ENCODE assay signal across 8 cellular contexts in the genomic region with DNA sequence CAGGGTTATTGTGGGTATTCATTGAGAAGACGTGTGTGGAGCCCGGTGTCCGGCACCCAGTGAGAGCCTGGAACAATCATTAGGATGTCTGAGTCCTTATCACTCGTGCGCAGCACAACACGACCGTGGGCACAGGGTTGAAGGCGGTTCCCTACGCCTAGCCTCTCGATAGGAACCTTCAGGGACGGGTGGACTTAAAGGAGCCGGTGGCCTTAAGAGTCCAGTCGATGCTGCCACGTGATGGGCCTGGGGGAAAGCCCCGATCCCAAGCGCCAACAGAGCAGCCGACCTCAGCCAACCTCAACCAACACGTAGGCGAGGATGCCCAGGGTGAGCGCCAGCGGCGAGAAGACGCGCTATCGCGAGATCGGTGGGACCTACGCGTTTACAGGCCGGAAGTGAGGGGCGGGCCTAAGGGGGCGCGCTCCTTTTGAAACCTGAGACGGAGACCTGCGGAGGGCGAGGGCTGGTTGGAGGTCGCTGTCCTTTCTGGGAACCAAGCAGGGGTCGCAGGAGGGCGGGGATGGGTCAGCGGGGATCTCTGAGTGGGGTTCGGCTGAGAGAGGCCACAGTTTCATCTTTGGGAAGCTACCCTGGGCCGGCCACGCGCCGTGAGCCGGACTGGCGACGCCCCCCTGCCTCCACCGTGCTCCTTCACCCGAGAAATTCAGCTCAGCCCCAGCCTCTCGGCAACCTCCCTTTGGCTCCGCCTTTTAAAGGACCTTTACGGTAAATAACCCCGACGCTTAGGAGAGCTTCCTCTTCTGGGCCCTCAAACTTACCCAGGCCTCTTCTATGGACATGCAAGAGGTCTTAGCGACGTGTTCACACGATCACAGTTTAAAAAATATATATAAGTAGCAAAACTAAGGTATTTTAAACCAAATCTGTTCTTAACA. TPM values are rescaled to one million over a fixed set of nuclear protein-coding genes. Genes with fewer than 3 reads are reported as not detected.
A peak's percentile ranks its signal among the peaks of the same experiment; 100 is the strongest.
DNase-seq lines count a peak whose midpoint lies in the region; ATAC-seq, FAIRE-seq and TF ChIP-seq lines count a peak whose summit lies in the region.

No MANE protein-coding gene starts in this region.

- peak overlapping the region; percentile 95 for H3K4me3 Mint-ChIP-seq in neural crest cell
- peak overlapping the region; percentile 83 for H3K4me3 Mint-ChIP-seq in stimulated activated naive CD8-positive, alpha-beta T cell treated with anti-CD3 and anti-CD28 coated beads, Interleukin-15, Interleukin-2, amounts not matched to agents 100 ng/mL and 50 ng/mL, for 24 hours

- peaks cover 24% of the 10 kb centered on the region for H3K4me1 Mint-ChIP-seq in neural crest cell
- H3K4me1 Mint-ChIP-seq in stimulated activated naive CD8-positive, alpha-beta T cell treated with anti-CD3 and anti-CD28 coated beads, Interleukin-15, Interleukin-2, amounts not matched to agents 100 ng/mL and 50 ng/mL, for 24 hours (ENCODE audit: low read depth) = peaks cover 10% of the 10 kb centered on the region

- TF ChIP-seq EP300 in Ishikawa (IDR thresholded peaks at IDR 0.05; ENCODE audit: borderline replicate concordance) = 0 out of 2 replicates have a peak, but pooled peaks have one; percentile 10

- DNase-seq in DMS153 (lab: John Stamatoyannopoulos, UW) (peak; percentile 86), RCC 7860 (ENCODE audit: low spot score) (peak; percentile 85), foreskin fibroblast (peak; percentile 74 to 91), neural crest cell (ENCODE audit: low read depth, low spot score) (peak; percentile 90)
- peak; percentile 80 for DNase-seq in activated T-helper 9 cell treated with anti-CD3 and anti-CD28 coated beads, Interleukin-2, amount 50 U/mL, for 16 hours (ENCODE audit: low read depth)

- H3K9me3 Mint-ChIP-seq in neural crest cell = no peaks in the 10 kb centered on the region
- H3K9me3 Mint-ChIP-seq in stimulated activated naive CD8-positive, alpha-beta T cell treated with anti-CD3 and anti-CD28 coated beads, Interleukin-15, Interleukin-2, amounts not matched to agents 100 ng/mL and 50 ng/mL, for 24 hours = no peaks in the 10 kb centered on the region

- peak overlapping the region; percentile 49 to 69 for H3K4me3 ChIP-seq in foreskin fibroblast (ENCODE audit: low read depth in 1 of 2, low read length in 2 of 2)

- H3K27me3 Mint-ChIP-seq in neural crest cell (ENCODE audit: low read depth) = peaks cover 40% of the 10 kb centered on the region
- peaks cover 29% of the 10 kb centered on the region for H3K27me3 Mint-ChIP-seq in stimulated activated naive CD8-positive, alpha-beta T cell treated with anti-CD3 and anti-CD28 coated beads, Interleukin-15, Interleukin-2, amounts not matched to agents 100 ng/mL and 50 ng/mL, for 24 hours

- no peaks in the 10 kb centered on the region for H3K36me3 Mint-ChIP-seq in neural crest cell (ENCODE audit: low read depth)
- H3K36me3 Mint-ChIP-seq in stimulated activated naive CD8-positive, alpha-beta T cell treated with anti-CD3 and anti-CD28 coated beads, Interleukin-15, Interleukin-2, amounts not matched to agents 100 ng/mL and 50 ng/mL, for 24 hours (ENCODE audit: low read depth) = no peaks in the 10 kb centered on the region

- TF ChIP-seq RAD21 in Ishikawa (IDR thresholded peaks at IDR 0.05; ENCODE audit: low read depth) = no peak

- TF ChIP-seq CTCF in foreskin fibroblast (IDR thresholded peaks at IDR 0.05; ENCODE audit: low read depth, low read length) (no peak), neural crest cell (conservative IDR thresholded peaks at IDR 0.05) (no peak)

- ATAC-seq in GM21526 (IDR thresholded peaks at IDR 0.05; ENCODE audit: low FRiP score, unreplicated experiment) = peak; percentile 84

- peak overlapping the region; percentile 90 for H3K27ac Mint-ChIP-seq in neural crest cell (ENCODE audit: unreplicated experiment)
- peak overlapping the region; percentile 76 for H3K27ac Mint-ChIP-seq in stimulated activated naive CD8-positive, alpha-beta T cell treated with anti-CD3 and anti-CD28 coated beads, Interleukin-15, Interleukin-2, amounts not matched to agents 100 ng/mL and 50 ng/mL, for 24 hours

- no peak for FAIRE-seq in RCC 7860 (lab: Jason Lieb, UNC)

TF ChIP-seq in Ishikawa, 13 proteins besides CTCF, POLR2A, EP300 and RAD21:
- no peak for TF ChIP-seq FOXM1 (IDR thresholded peaks at IDR 0.05; ENCODE audit: borderline replicate concordance, low read depth)
- 0 out of 2 replicates have a peak, but pooled peaks have one; percentile 26 for TF ChIP-seq YY1 (IDR thresholded peaks at IDR 0.05; ENCODE audit: low read depth)
- no peak for TF ChIP-seq NFIC (IDR thresholded peaks at IDR 0.05)
- no peak for TF ChIP-seq USF1 (IDR thresholded peaks at IDR 0.05)
- TF ChIP-seq ZBTB7A (IDR thresholded peaks at IDR 0.05; ENCODE audit: low read depth) = peak; percentile 88; the same call in 1 of the 2 replicates
- TF ChIP-seq TCF12 (IDR thresholded peaks at IDR 0.05; ENCODE audit: low read depth) = no peak
- TF ChIP-seq, protein P1, sequence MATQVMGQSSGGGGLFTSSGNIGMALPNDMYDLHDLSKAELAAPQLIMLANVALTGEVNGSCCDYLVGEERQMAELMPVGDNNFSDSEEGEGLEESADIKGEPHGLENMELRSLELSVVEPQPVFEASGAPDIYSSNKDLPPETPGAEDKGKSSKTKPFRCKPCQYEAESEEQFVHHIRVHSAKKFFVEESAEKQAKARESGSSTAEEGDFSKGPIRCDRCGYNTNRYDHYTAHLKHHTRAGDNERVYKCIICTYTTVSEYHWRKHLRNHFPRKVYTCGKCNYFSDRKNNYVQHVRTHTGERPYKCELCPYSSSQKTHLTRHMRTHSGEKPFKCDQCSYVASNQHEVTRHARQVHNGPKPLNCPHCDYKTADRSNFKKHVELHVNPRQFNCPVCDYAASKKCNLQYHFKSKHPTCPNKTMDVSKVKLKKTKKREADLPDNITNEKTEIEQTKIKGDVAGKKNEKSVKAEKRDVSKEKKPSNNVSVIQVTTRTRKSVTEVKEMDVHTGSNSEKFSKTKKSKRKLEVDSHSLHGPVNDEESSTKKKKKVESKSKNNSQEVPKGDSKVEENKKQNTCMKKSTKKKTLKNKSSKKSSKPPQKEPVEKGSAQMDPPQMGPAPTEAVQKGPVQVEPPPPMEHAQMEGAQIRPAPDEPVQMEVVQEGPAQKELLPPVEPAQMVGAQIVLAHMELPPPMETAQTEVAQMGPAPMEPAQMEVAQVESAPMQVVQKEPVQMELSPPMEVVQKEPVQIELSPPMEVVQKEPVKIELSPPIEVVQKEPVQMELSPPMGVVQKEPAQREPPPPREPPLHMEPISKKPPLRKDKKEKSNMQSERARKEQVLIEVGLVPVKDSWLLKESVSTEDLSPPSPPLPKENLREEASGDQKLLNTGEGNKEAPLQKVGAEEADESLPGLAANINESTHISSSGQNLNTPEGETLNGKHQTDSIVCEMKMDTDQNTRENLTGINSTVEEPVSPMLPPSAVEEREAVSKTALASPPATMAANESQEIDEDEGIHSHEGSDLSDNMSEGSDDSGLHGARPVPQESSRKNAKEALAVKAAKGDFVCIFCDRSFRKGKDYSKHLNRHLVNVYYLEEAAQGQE (IDR thresholded peaks at IDR 0.05; ENCODE audit: low read depth) = no peak
- TF ChIP-seq CEBPB (IDR thresholded peaks at IDR 0.05) = no peak
- TF ChIP-seq CREB1 (IDR thresholded peaks at IDR 0.05; ENCODE audit: low read depth) = no peak; the same call in 1 of the 2 replicates
- no peak for TF ChIP-seq TEAD4 (IDR thresholded peaks at IDR 0.05)
- peak; percentile 62 for TF ChIP-seq TAF1 (IDR thresholded peaks at IDR 0.05; ENCODE audit: low read depth)
- TF ChIP-seq MAX (IDR thresholded peaks at IDR 0.05) = peak; percentile 92
- no peak for TF ChIP-seq EGR1 (IDR thresholded peaks at IDR 0.05)

RNA-seq across cellular contexts. Expression of gene WNT10A, which starts 28.3 kb away (rescaled TPM):
- total RNA-seq in neural crest cell = not detected in 2 replicates

RNA-seq across cellular contexts. Expression of gene WNT6, which starts 49.4 kb away (rescaled TPM):
- not detected in 2 replicates for total RNA-seq in neural crest cell

RNA-seq across cellular contexts. Expression of gene CDK5R2, which starts 50.5 kb away (rescaled TPM):
- total RNA-seq in neural crest cell = 1.7 and 1.9 TPM in 2 replicates

Comparison
In these comparisons a context has a peak if more than half of its experiments do, and no peak if none do; other contexts are left out.
1. Peak in every context shown above with its lines: DNase-seq, ATAC-seq and H3K4me3 ChIP-seq.